ENCODE assay signal across 17 cellular contexts in the genomic region with DNA sequence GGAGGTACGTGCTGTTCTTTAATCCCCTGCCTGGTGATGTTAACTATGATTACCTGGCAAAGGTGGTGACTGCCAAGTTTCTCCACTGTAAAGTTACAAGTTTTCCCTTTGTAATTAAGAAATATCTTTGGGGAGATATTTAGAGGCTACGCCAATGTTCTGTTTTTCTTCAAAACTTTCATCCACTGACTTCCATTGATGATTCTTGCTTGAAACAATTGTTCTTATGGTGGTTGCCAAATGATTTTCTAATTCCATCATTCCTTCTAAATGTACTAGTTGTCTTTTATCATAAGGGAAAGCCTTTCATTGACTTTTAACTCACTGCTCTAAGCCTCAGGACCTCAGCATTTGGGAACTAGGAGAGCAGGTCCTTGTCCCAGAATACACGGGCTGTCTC.
DNase-seq lines count a peak whose midpoint lies in the region; ATAC-seq and TF ChIP-seq lines count a peak whose summit lies in the region.
"Had no signal": no experiment of that assay in that cellular context is flagged by ENCODE, and none has a peak within 500 bp of the region (broad histone marks: within the 10 kb centered on the region; RNA-seq: fewer than 3 reads in every experiment).

No MANE protein-coding gene starts in this region.

- no peak overlapping the region for H2AK5ac ChIP-seq in mesenchymal stem cell (ENCODE audit: low read length, severe bottlenecking)

- H3K9ac ChIP-seq in mammary epithelial cell (ENCODE audit: insufficient read depth, low read length) (no peak overlapping the region), mesenchymal stem cell (ENCODE audit: low read length) (peak overlapping the region; percentile 31)

- H3K4me1 ChIP-seq in PC-9 (replicated peaks; ENCODE audit: insufficient read depth) (peaks cover 12% of the 10 kb centered on the region; the same call in 1 of the 2 replicates), mammary epithelial cell (ENCODE audit: insufficient read depth, low read length) (peaks cover 54% of the 10 kb centered on the region), mesenchymal stem cell (ENCODE audit: control insufficient read depth, insufficient read depth, low read depth, low read length) (peaks cover 7% of the 10 kb centered on the region), aorta (ENCODE audit: control insufficient read depth in 1 of 2, insufficient read depth in 2 of 2, low read length in 2 of 2) (peaks cover under 1 to 7% of the 10 kb centered on the region in 2 donors)
- H3K4me1 ChIP-seq: Caco-2, HAP-1 had no signal

- H2BK15ac ChIP-seq in mesenchymal stem cell (ENCODE audit: low read depth, poor library complexity, severe bottlenecking), result no peak overlapping the region

- H3K27ac ChIP-seq in PC-9, result no peak overlapping the region
- H3K27ac ChIP-seq in mammary epithelial cell (ENCODE audit: insufficient read depth, low read depth, low read length), result peak overlapping the region; percentile 76
- H3K27ac ChIP-seq in mesenchymal stem cell (ENCODE audit: low read length, poor library complexity, severe bottlenecking), result no peak overlapping the region
- peak overlapping the region; percentile 39 to 65 for H3K27ac ChIP-seq in aorta (ENCODE audit: low read depth in 1 of 2, low read length in 2 of 2)

- peaks cover 17% of the 10 kb centered on the region for H3K79me1 ChIP-seq in mesenchymal stem cell (replicated peaks; ENCODE audit: low read length, poor library complexity, severe bottlenecking)

- BruUV-seq in PC-9 (replicated peaks; lab: Mats Ljungman, UMichigan), result no TSS peak
- TSS peak; percentile 31 for BruUV-seq in mammary epithelial cell (replicated peaks; lab: Mats Ljungman, UMichigan)

- no peak for DNase-seq in PC-9
- no peak for DNase-seq in mammary epithelial cell
- DNase-seq in mesenchymal stem cell, result no peak
- no peak for DNase-seq in aorta
- DNase-seq in ureter (ENCODE audit: low spot score), result no peak
- DNase-seq in LoVo (ENCODE audit: low spot score), result no peak
- DNase-seq in GM20000 (ENCODE audit: low spot score), result no peak
- DNase-seq: ACHN; AML-193; Caco-2; NCI-H1436; NCI-H2029 treated with DMSO at 0.1 percent for 48 hours; NCI-H2171 treated with DMSO at 0.1 percent for 48 hours; NCI-H446 treated with DMSO at 0.1 percent for 48 hours; NK-92 treated with Interleukin-12 subunit alpha and Interleukin-12 subunit beta, amount 100 ng/mL, for 24 hours had no signal

- dilution Hi-C loops in mammary epithelial cell (cut with HindIII; ENCODE audit: low sequenced_read_pairs), result no loop called here

- H3K9me3 ChIP-seq in PC-9 (ENCODE audit: insufficient read depth, low read depth), result no peaks in the 10 kb centered on the region
- no peaks in the 10 kb centered on the region for H3K9me3 ChIP-seq in mammary epithelial cell (replicated peaks; ENCODE audit: insufficient read depth, low read length)
- H3K9me3 ChIP-seq in mesenchymal stem cell (ENCODE audit: control insufficient read depth, low read length), result no peaks in the 10 kb centered on the region
- no peaks in the 10 kb centered on the region for H3K9me3 ChIP-seq in aorta (ENCODE audit: control insufficient read depth, low read length)
- H3K9me3 ChIP-seq: Caco-2, HAP-1 had no signal

- POLR2A ChIA-PET in PC-9 (lab: Charles Lee; ENCODE audit: unreplicated experiment), result interaction anchor here (0.6 kb wide), 1 partner anchor 104 kb away, joined by 7 read pairs; no protein-coding TSS in a partner anchor

- no peak overlapping the region for H3K4me3 ChIP-seq in PC-9
- peak overlapping the region in 1 of 3 experiments; percentile 20 for H3K4me3 ChIP-seq in mammary epithelial cell (replicated peaks in 1 of 3; ENCODE audit: insufficient read depth in 1 of 3, low read depth in 2 of 3, low read length in 3 of 3)
- no peak overlapping the region for H3K4me3 ChIP-seq in mesenchymal stem cell (ENCODE audit: insufficient read depth in 1 of 2, low read depth in 1 of 2, low read length in 2 of 2)
- no peak overlapping the region for H3K4me3 ChIP-seq in aorta (ENCODE audit: low read length in 2 of 2)
- H3K4me3 ChIP-seq: HAP-1, K562 had no signal

- no peak overlapping the region for H3K18ac ChIP-seq in mesenchymal stem cell (ENCODE audit: low read depth in 1 of 2, low read length in 2 of 2)

- H2BK120ac ChIP-seq in mesenchymal stem cell (ENCODE audit: low read depth, low read length), result no peak overlapping the region

- H3K9me2 ChIP-seq in PC-9 (ENCODE audit: insufficient read depth), result no peaks in the 10 kb centered on the region

- H3K36me3 ChIP-seq in PC-9 (ENCODE audit: low read depth), result no peaks in the 10 kb centered on the region
- no peaks in the 10 kb centered on the region for H3K36me3 ChIP-seq in mammary epithelial cell (ENCODE audit: insufficient read depth, low read length)
- peaks cover 0 to 21% of the 10 kb centered on the region in 2 experiments for H3K36me3 ChIP-seq in mesenchymal stem cell (ENCODE audit: control insufficient read depth in 1 of 2, insufficient read depth in 2 of 2, low read depth in 1 of 2, low read length in 2 of 2)
- no peaks in the 10 kb centered on the region for H3K36me3 ChIP-seq in aorta (ENCODE audit: control insufficient read depth in 1 of 2, insufficient read depth in 2 of 2, low read length in 1 of 2)
- H3K36me3 ChIP-seq: HAP-1 had no signal

- 14% methylated on average over 3 of the region's 3 CpGs for WGBS in mammary epithelial cell (ENCODE audit: low coverage, missing lambda C conversion rate)
- WGBS in mesenchymal stem cell, result 95% methylated on average over 2 of the region's 3 CpGs
- 76 to 95% methylated on average over 3 of the region's 3 CpGs for WGBS in aorta, 2 donors

- CTCF ChIA-PET in PC-9 (lab: Charles Lee), result no interaction called here
- CTCF ChIA-PET in mammary epithelial cell (lab: Charles Lee; ENCODE audit: low non-redundant PET), result interaction anchor here (0.6 kb wide), 1 partner anchor 102 kb away, joined by 4 read pairs; no protein-coding TSS in a partner anchor

- no peak overlapping the region for H4K8ac ChIP-seq in mesenchymal stem cell (ENCODE audit: low read length)

- no peak for TF ChIP-seq CTCF in PC-9 (conservative IDR thresholded peaks at IDR 0.05)
- TF ChIP-seq CTCF in mammary epithelial cell (conservative IDR thresholded peaks at IDR 0.05 in 1 of 2, IDR thresholded peaks at IDR 0.05 in 1 of 2; ENCODE audit: extremely low read depth in 1 of 2, insufficient read depth in 1 of 2, low read depth in 1 of 2, low read length in 2 of 2), result no peak
- TF ChIP-seq CTCF in GM20000 (IDR thresholded peaks at IDR 0.05; ENCODE audit: extremely low read depth, missing control alignments), result no peak

- H2BK5ac ChIP-seq in mesenchymal stem cell (ENCODE audit: low read depth, low read length, poor library complexity, severe bottlenecking), result no peak overlapping the region

- no peak overlapping the region for H3K4ac ChIP-seq in mesenchymal stem cell (ENCODE audit: low read depth in 1 of 2, low read length in 2 of 2)

- H3K4me2 ChIP-seq in PC-9 (peak overlapping the region; percentile 46; the same call in 1 of the 2 replicates), mammary epithelial cell (ENCODE audit: insufficient read depth, low read depth, low read length) (peak overlapping the region; percentile 78), mesenchymal stem cell (ENCODE audit: low read length, poor library complexity, severe bottlenecking) (no peak overlapping the region)

- no peak overlapping the region for H2AFZ ChIP-seq in PC-9
- peak overlapping the region; percentile 16 for H2AFZ ChIP-seq in mammary epithelial cell (ENCODE audit: low read depth, low read length)
- no peak overlapping the region for H2AFZ ChIP-seq in mesenchymal stem cell (ENCODE audit: low read depth, low read length)

- no peak overlapping the region for H3K14ac ChIP-seq in mesenchymal stem cell (ENCODE audit: low read length in 2 of 2)

- H4K20me1 ChIP-seq in PC-9 (ENCODE audit: insufficient read depth), result no peaks in the 10 kb centered on the region
- no peaks in the 10 kb centered on the region for H4K20me1 ChIP-seq in mammary epithelial cell (ENCODE audit: insufficient read depth, low read length)

- no peak overlapping the region for H3K23ac ChIP-seq in mesenchymal stem cell (ENCODE audit: low read length in 2 of 2)

- no peaks in the 10 kb centered on the region for H3K27me3 ChIP-seq in PC-9 (ENCODE audit: insufficient read depth, low read depth)
- H3K27me3 ChIP-seq in mammary epithelial cell (ENCODE audit: insufficient read depth, low read length), result no peaks in the 10 kb centered on the region
- H3K27me3 ChIP-seq in mesenchymal stem cell (ENCODE audit: control insufficient read depth in 1 of 2, insufficient read depth in 1 of 2, low read length in 2 of 2), result no peaks in the 10 kb centered on the region
- H3K27me3 ChIP-seq in aorta (ENCODE audit: control insufficient read depth in 1 of 2, insufficient read depth in 2 of 2, low read length in 1 of 2), result no peaks in the 10 kb centered on the region

- no peak overlapping the region for H4K91ac ChIP-seq in mesenchymal stem cell (ENCODE audit: low read length)

- intact Hi-C loops in PC-9 (cut with micrococcal nuclease; ENCODE audit: unreplicated experiment) (no loop called here), mammary epithelial cell (cut with micrococcal nuclease) (no loop called here), aorta (cut with DNase I) (loop anchor here in 1 of 2 donors (5.0 kb wide), 1 partner anchor 63 kb away; no protein-coding TSS in a partner anchor)

- H3K79me2 ChIP-seq in PC-9 (ENCODE audit: low read depth) (no peaks in the 10 kb centered on the region), mammary epithelial cell (ENCODE audit: insufficient read depth, low read length) (peaks cover 3% of the 10 kb centered on the region)

- H2BK12ac ChIP-seq in mesenchymal stem cell (ENCODE audit: low read length in 2 of 2), result no peak overlapping the region

- in situ Hi-C loops in mammary epithelial cell (cut with MboI; ENCODE audit: low sequenced_read_pairs in 2 of 2), result no loop called here

- ATAC-seq in aorta (ENCODE audit: low FRiP score), result no peak
- ATAC-seq: K562 had no signal

- H3F3A ChIP-seq in PC-9 (ENCODE audit: insufficient read depth, low read depth), result no peaks in the 10 kb centered on the region

Comparison
In these comparisons a context has a peak if more than half of its experiments do, and no peak if none do; other contexts are left out.
1. H3K27ac ChIP-seq: peak in mammary epithelial cell (single experiment) and aorta (2 of 2); none in PC-9 (single experiment) and mesenchymal stem cell (single experiment).